ENCODE assay signal across 15 cellular contexts in the genomic region with DNA sequence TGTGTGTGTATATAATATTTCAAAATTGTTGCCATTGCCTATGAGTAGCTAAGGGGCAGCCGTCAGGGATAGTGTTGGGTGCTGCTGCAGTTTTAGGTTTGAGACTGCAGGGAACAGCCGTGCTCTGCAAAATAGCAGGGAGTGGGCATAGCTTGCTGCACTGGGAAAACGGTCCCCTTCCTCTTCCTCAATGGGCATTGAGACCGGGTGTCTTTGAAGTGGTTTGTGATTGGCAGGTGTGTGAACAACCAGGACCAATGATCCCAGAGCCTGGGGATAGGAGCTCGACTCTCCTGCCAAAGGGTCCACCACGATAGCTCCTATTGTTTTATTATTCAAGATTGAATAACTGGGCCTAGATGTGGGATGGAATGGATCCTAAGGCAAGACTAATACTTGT. TPM values are rescaled to one million over a fixed set of nuclear protein-coding genes. Genes with fewer than 3 reads are reported as not detected.
DNase-seq lines count a peak whose midpoint lies in the region; ATAC-seq, FAIRE-seq and TF ChIP-seq lines count a peak whose summit lies in the region.
"Had no signal": no experiment of that assay in that cellular context is flagged by ENCODE, and none has a peak within 500 bp of the region (broad histone marks: within the 10 kb centered on the region; RNA-seq: fewer than 3 reads in every experiment).

No MANE protein-coding gene starts in this region.

- DNase-seq in activated T-cell treated with anti-CD3 and anti-CD28 coated beads, Interleukin-2, amount 50 U/mL, for 72 hours = no peak
- DNase-seq in activated T-cell treated with anti-CD3 and anti-CD28 coated beads, Interleukin-2, amount 50 U/mL, for 48 hours = no peak
- DNase-seq in H1 (ENCODE audit: low read depth in 1 of 2, low spot score in 2 of 2) (no peak), smooth muscle cell (lab: John Stamatoyannopoulos, UW; ENCODE audit: unreplicated experiment) (no peak)
- DNase-seq: HFFc6, NCI-H1048 had no signal

- H3K4me1 ChIP-seq in Loucy (ENCODE audit: insufficient read depth, low read length, poor library complexity, severe bottlenecking) = peaks cover 13% of the 10 kb centered on the region
- peaks cover 3 to 15% (median 6%) of the 10 kb centered on the region in 4 experiments for H3K4me1 ChIP-seq in H1 (replicated peaks in 1 of 4; ENCODE audit: control insufficient read depth in 3 of 4, insufficient read depth in 4 of 4, low read length in 3 of 4)
- no peaks in the 10 kb centered on the region for H3K4me1 ChIP-seq in smooth muscle cell (ENCODE audit: low read depth)

- H3K27me3 Mint-ChIP-seq in activated T-cell treated with anti-CD3 and anti-CD28 coated beads, Interleukin-2, amount 50 U/mL, for 72 hours (ENCODE audit: low read depth) = peaks cover 41% of the 10 kb centered on the region

- TF ChIP-seq POLR2A in H1 (IDR thresholded peaks at IDR 0.05; ENCODE audit: control extremely low read depth in 1 of 2, low read depth in 2 of 2, low read length in 2 of 2) = no peak

- H3K9me3 Mint-ChIP-seq in activated T-cell treated with anti-CD3 and anti-CD28 coated beads, Interleukin-2, amount 50 U/mL, for 72 hours = no peaks in the 10 kb centered on the region
- H3K9me3 Mint-ChIP-seq: activated naive CD4-positive, alpha-beta T cell treated with anti-CD3 and anti-CD28 coated beads, Interleukin-2, amount 10 ng/mL, durations not matched to agents 7 days and 5 days; effector memory CD8-positive, alpha-beta T cell; HFFc6 had no signal

- no peak for ATAC-seq in activated T-cell treated with anti-CD3 and anti-CD28 coated beads, Interleukin-2, amount 50 U/mL, for 72 hours (replicated peaks in 1 of 2)
- ATAC-seq in HG02885 (IDR thresholded peaks at IDR 0.05; ENCODE audit: poor library complexity, unreplicated experiment) (no peak), HG03354 (IDR thresholded peaks at IDR 0.05; ENCODE audit: poor library complexity, severe bottlenecking, unreplicated experiment) (no peak)

- no peak for FAIRE-seq in H1 (lab: Jason Lieb, UNC)

- H3K9me3 ChIP-seq in Loucy (ENCODE audit: insufficient read depth, low read depth, low read length) = no peaks in the 10 kb centered on the region
- H3K9me3 ChIP-seq in H1 (ENCODE audit: insufficient read depth in 2 of 2, low read depth in 1 of 2, low read length in 1 of 2) = no peaks in the 10 kb centered on the region
- H3K9me3 ChIP-seq in smooth muscle cell (replicated peaks; ENCODE audit: low read depth) = no peaks in the 10 kb centered on the region
- H3K9me3 ChIP-seq: left ventricle myocardium inferior, right atrium auricular region, tibial artery had no signal

- H3F3A ChIP-seq in Loucy (ENCODE audit: low read depth) (no peaks in the 10 kb centered on the region), smooth muscle cell (ENCODE audit: low read depth) (no peaks in the 10 kb centered on the region)

- no peak overlapping the region for H3K14ac ChIP-seq in H1 (ENCODE audit: insufficient read length)

- WGBS in H1 (ENCODE audit: extremely low coverage in 1 of 2, insufficient coverage in 1 of 2, insufficient read length in 1 of 2, insufficient replicate concordance in 2 of 2, low coverage in 1 of 2, low lambda C conversion rate in 2 of 2, missing lambda C conversion rate in 1 of 2), 2 experiments = 42% methylated on average over 6 of the region's 6 CpGs; no CpG with 5 or more reads in 1 of the 2 experiments
- 49% methylated on average over 6 of the region's 6 CpGs for WGBS in smooth muscle cell (ENCODE audit: low lambda C conversion rate)

- no peaks in the 10 kb centered on the region for H3K9me2 ChIP-seq in Loucy (replicated peaks; ENCODE audit: low read depth, low read length)

- H3K4ac ChIP-seq in H1 (replicated peaks; ENCODE audit: insufficient read length, low read depth, low read length) = no peak overlapping the region

- H3K4me1 Mint-ChIP-seq in activated T-cell treated with anti-CD3 and anti-CD28 coated beads, Interleukin-2, amount 50 U/mL, for 72 hours (ENCODE audit: low read depth) = peaks cover 26% of the 10 kb centered on the region

- H3K4me3 ChIP-seq in Loucy (ENCODE audit: low read length, poor library complexity, severe bottlenecking) (peak overlapping the region; percentile 44), H1 (ENCODE audit: extremely low read depth in 1 of 4, insufficient read depth in 2 of 4, low read depth in 3 of 4, low read length in 4 of 4) (peak overlapping the region in 1 of 4 experiments; percentile 50; a peak in 1 of 8 replicates), smooth muscle cell (no peak overlapping the region)
- H3K4me3 ChIP-seq: left ventricle myocardium inferior, right atrium auricular region, tibial artery had no signal

- H3K27ac ChIP-seq in H1 (ENCODE audit: low read depth, low read length) (no peak overlapping the region), smooth muscle cell (ENCODE audit: low read depth) (no peak overlapping the region)
- H3K27ac ChIP-seq: KMS-11, left ventricle myocardium inferior, right atrium auricular region, tibial artery had no signal

- H2BK20ac ChIP-seq in H1 (ENCODE audit: low read length) = no peak overlapping the region

- no peak overlapping the region for H4K5ac ChIP-seq in H1 (ENCODE audit: insufficient read length, low read depth, low read length)

- no peak overlapping the region for H3K56ac ChIP-seq in H1 (replicated peaks; ENCODE audit: insufficient read length, low read depth, low read length)

- H2BK12ac ChIP-seq in H1 (ENCODE audit: low read depth, low read length) = no peak overlapping the region

- peak overlapping the region; percentile 57 for H3K9ac ChIP-seq in Loucy (ENCODE audit: low read depth, low read length, poor library complexity, severe bottlenecking)
- H3K9ac ChIP-seq in H1 (replicated peaks in 1 of 4; ENCODE audit: extremely low read depth in 1 of 4, low read depth in 3 of 4, low read length in 3 of 4) = no peak overlapping the region
- no peak overlapping the region for H3K9ac ChIP-seq in smooth muscle cell (ENCODE audit: low read depth)
- H3K9ac ChIP-seq: KMS-11 had no signal

- no peaks in the 10 kb centered on the region for H3K36me3 ChIP-seq in Loucy (ENCODE audit: insufficient read depth, low read length)
- no peaks in the 10 kb centered on the region for H3K36me3 ChIP-seq in H1 (ENCODE audit: control insufficient read depth in 2 of 4, insufficient read depth in 4 of 4, low read length in 3 of 4)
- H3K36me3 ChIP-seq in smooth muscle cell (ENCODE audit: low read depth) = no peaks in the 10 kb centered on the region
- H3K36me3 ChIP-seq: left ventricle myocardium inferior, right atrium auricular region, tibial artery had no signal

- CTCF ChIA-PET in H1 (lab: Charles Lee; ENCODE audit: partially characterized antibody) = interaction anchor here (0.9 to 9.2 kb wide), 25 partner anchors 10 to 168 kb away, joined by 3 to 151 read pairs (median 5); partner anchors contain the start of gene NOP56

- no peaks in the 10 kb centered on the region for H3K79me1 ChIP-seq in H1 (ENCODE audit: low read depth, low read length)

- H2BK5ac ChIP-seq in H1 (ENCODE audit: low read depth, low read length) = no peak overlapping the region

- no peak for TF ChIP-seq CTCF in Loucy (conservative IDR thresholded peaks at IDR 0.05; ENCODE audit: low read length)
- TF ChIP-seq CTCF in H1 (IDR thresholded peaks at IDR 0.05; ENCODE audit: control extremely low read depth in 1 of 3, insufficient read depth in 1 of 3, low read depth in 1 of 3, low read length in 3 of 3) = no peak
- no peak for TF ChIP-seq CTCF in smooth muscle cell (IDR thresholded peaks at IDR 0.05; ENCODE audit: borderline replicate concordance, insufficient read depth, poor library complexity, severe bottlenecking)

- no peak for TF ChIP-seq RAD21 in H1 (IDR thresholded peaks at IDR 0.05 in 1 of 2, conservative IDR thresholded peaks at IDR 0.05 in 1 of 2; ENCODE audit: low read depth in 2 of 2, low read length in 2 of 2)

- H3K23ac ChIP-seq in H1 (ENCODE audit: insufficient read length) = no peak overlapping the region

- H3K27ac Mint-ChIP-seq in activated T-cell treated with anti-CD3 and anti-CD28 coated beads, Interleukin-2, amount 50 U/mL, for 72 hours = no peak overlapping the region
- H3K27ac Mint-ChIP-seq: activated naive CD4-positive, alpha-beta T cell treated with anti-CD3 and anti-CD28 coated beads, Interleukin-2, amount 10 ng/mL, durations not matched to agents 7 days and 5 days; HFFc6 had no signal

- POLR2A ChIA-PET in H1 (lab: Charles Lee; ENCODE audit: partially characterized antibody) = interaction anchor here (0.8 to 1.3 kb wide), 3 partner anchors 24 to 56 kb away, joined by 3 read pairs; no protein-coding TSS in a partner anchor

- peaks cover 7 to 9% of the 10 kb centered on the region in 2 donors for H3K36me3 Mint-ChIP-seq in activated T-cell treated with anti-CD3 and anti-CD28 coated beads, Interleukin-2, amount 50 U/mL, for 72 hours (ENCODE audit: insufficient read depth in 2 of 2)

- no peak overlapping the region for H3K18ac ChIP-seq in H1 (ENCODE audit: extremely low read depth, low read length)

- H4K20me1 ChIP-seq in Loucy (ENCODE audit: insufficient read depth, low read length, poor library complexity, severe bottlenecking) (no peaks in the 10 kb centered on the region), H1 (replicated peaks in 1 of 2; ENCODE audit: control insufficient read depth in 1 of 2, insufficient read depth in 2 of 2, low read length in 2 of 2) (no peaks in the 10 kb centered on the region), smooth muscle cell (ENCODE audit: low read depth) (no peaks in the 10 kb centered on the region)

- H3K4me2 ChIP-seq in Loucy (ENCODE audit: low read depth, low read length, poor library complexity, severe bottlenecking) (peak overlapping the region; percentile 63), H1 (ENCODE audit: insufficient read depth in 1 of 2, low read depth in 2 of 2, low read length in 2 of 2) (peak overlapping the region; percentile 37 to 49; a peak in 2 of 4 replicates), smooth muscle cell (peak overlapping the region; percentile 82)
- H3K4me2 ChIP-seq: KMS-11 had no signal

- H3K79me2 ChIP-seq in Loucy (ENCODE audit: insufficient read depth, low read length) (no peaks in the 10 kb centered on the region), H1 (ENCODE audit: control insufficient read depth in 1 of 2, insufficient read depth in 2 of 2, low read length in 2 of 2) (no peaks in the 10 kb centered on the region), smooth muscle cell (ENCODE audit: low read depth) (no peaks in the 10 kb centered on the region)

- H4K91ac ChIP-seq in H1 (replicated peaks; ENCODE audit: insufficient read length, low read length) = no peak overlapping the region

- TF ChIP-seq EP300 in H1 (IDR thresholded peaks at IDR 0.05; ENCODE audit: borderline replicate concordance in 1 of 2, low read depth in 2 of 2, low read length in 2 of 2) = no peak

- peak overlapping the region; percentile 65 to 72 for H3K4me3 Mint-ChIP-seq in activated T-cell treated with anti-CD3 and anti-CD28 coated beads, Interleukin-2, amount 50 U/mL, for 72 hours
- H3K4me3 Mint-ChIP-seq: activated naive CD4-positive, alpha-beta T cell treated with anti-CD3 and anti-CD28 coated beads, Interleukin-2, amount 10 ng/mL, durations not matched to agents 7 days and 5 days; HFFc6 had no signal

- H3K27me3 ChIP-seq in Loucy (ENCODE audit: insufficient read depth, low read length, poor library complexity, severe bottlenecking) = no peaks in the 10 kb centered on the region
- peaks cover 30 to 44% (median 41%) of the 10 kb centered on the region in 4 experiments for H3K27me3 ChIP-seq in H1 (replicated peaks in 1 of 4; ENCODE audit: control insufficient read depth in 3 of 4, extremely low read depth in 1 of 4, insufficient read depth in 3 of 4, low read length in 3 of 4)
- peaks cover 37% of the 10 kb centered on the region for H3K27me3 ChIP-seq in smooth muscle cell (ENCODE audit: low read depth)
- H3K27me3 ChIP-seq: right atrium auricular region had no signal

- no peak overlapping the region for H2BK120ac ChIP-seq in H1 (replicated peaks; ENCODE audit: low read depth, low read length)

- no peak overlapping the region for H4K8ac ChIP-seq in H1 (ENCODE audit: extremely low read depth, insufficient read depth, low read length)

- no peak overlapping the region for H2AK5ac ChIP-seq in H1 (ENCODE audit: low read depth, low read length)

- H2AFZ ChIP-seq in Loucy (ENCODE audit: low read length) (peak overlapping the region; percentile 57), H1 (ENCODE audit: low read length) (no peak overlapping the region), smooth muscle cell (ENCODE audit: low read depth) (peak overlapping the region; percentile 71)

- H2BK15ac ChIP-seq in H1 (ENCODE audit: low read length) = no peak overlapping the region

- no peaks in the 10 kb centered on the region; the same call in 1 of the 2 replicates for H3K23me2 ChIP-seq in H1 (ENCODE audit: low read depth, low read length)

RNA-seq across cellular contexts. Expression of gene EBF4, which starts 5.1 kb away (rescaled TPM):
- total RNA-seq in activated T-cell treated with anti-CD3 and anti-CD28 coated beads, Interleukin-2, amount 50 U/mL, for 72 hours = 10 to 100 TPM in 1 of 2 donors, 1 to 10 TPM in 1; 8.9 to 23.0 TPM
- total RNA-seq in H1 (2021; fragmentation: NEBNext Ultra II Directional; extraction: Animal tissue kit (Norgen Biotek cat#: 25700)) = 1.2 and 1.6 TPM in 2 replicates
- polyA plus RNA-seq in H1 (2011; rRNA removed) (2.9 and 3.6 TPM in 2 replicates), smooth muscle cell (19.0 and 21.8 TPM in 2 replicates)
- 2.9 TPM for polyA plus RNA-seq in H1 (2011; cell fraction: cytosol; rRNA removed)
- 16.0 TPM for polyA plus RNA-seq in H1 (2011; cell fraction: nucleus; rRNA removed)
- polyA plus RNA-seq in H1 (2012, experiment 1 of 2) = 3.0 to 6.6 TPM (median 3.9 TPM) in 4 replicates
- polyA plus RNA-seq in H1 (2012, experiment 2 of 2) = 2.3 TPM
- polyA plus RNA-seq in H1 (2013, experiment 1 of 2) = 1.5 TPM
- polyA plus RNA-seq in H1 (2013, experiment 2 of 2) = 1.2 TPM
- 1.7 and 2.3 TPM in 2 replicates for polyA minus RNA-seq in H1 (2011; rRNA and poly(A)+ RNA removed)
- polyA minus RNA-seq in H1 (2011; cell fraction: cytosol; rRNA and poly(A)+ RNA removed) = 1.9 TPM
- polyA minus RNA-seq in H1 (2011; cell fraction: nucleus; rRNA and poly(A)+ RNA removed) = 2.4 TPM
- total RNA-seq in smooth muscle cell = 8.2 and 9.7 TPM in 2 replicates

RNA-seq across cellular contexts. Expression of gene IDH3B, which starts 23.5 kb away (rescaled TPM):
- total RNA-seq in activated T-cell treated with anti-CD3 and anti-CD28 coated beads, Interleukin-2, amount 50 U/mL, for 72 hours = 100 to 1,000 TPM; 101 to 127 TPM
- total RNA-seq in H1 (2021; fragmentation: NEBNext Ultra II Directional; extraction: Animal tissue kit (Norgen Biotek cat#: 25700)) = 103 and 110 TPM in 2 replicates
- 162 and 167 TPM in 2 replicates for polyA plus RNA-seq in H1 (2011; rRNA removed)
- 202 TPM for polyA plus RNA-seq in H1 (2011; cell fraction: cytosol; rRNA removed)
- polyA plus RNA-seq in H1 (2011; cell fraction: nucleus; rRNA removed) = 428 TPM
- 129 to 159 TPM (median 155 TPM) in 4 replicates for polyA plus RNA-seq in H1 (2012, experiment 1 of 2)
- polyA plus RNA-seq in H1 (2012, experiment 2 of 2) = 85.7 TPM
- polyA plus RNA-seq in H1 (2013, experiment 1 of 2) = 59.3 TPM
- polyA plus RNA-seq in H1 (2013, experiment 2 of 2) = 52.9 TPM
- polyA minus RNA-seq in H1 (2011; rRNA and poly(A)+ RNA removed) = 173 and 188 TPM in 2 replicates
- 64.4 TPM for polyA minus RNA-seq in H1 (2011; cell fraction: cytosol; rRNA and poly(A)+ RNA removed)
- polyA minus RNA-seq in H1 (2011; cell fraction: nucleus; rRNA and poly(A)+ RNA removed) = 114 TPM
- total RNA-seq in smooth muscle cell = 64.2 and 72.3 TPM in 2 replicates
- polyA plus RNA-seq in smooth muscle cell = 89.6 and 122 TPM in 2 replicates

RNA-seq across cellular contexts. Expression of gene NOP56, which starts 35.1 kb away (rescaled TPM):
- total RNA-seq in activated T-cell treated with anti-CD3 and anti-CD28 coated beads, Interleukin-2, amount 50 U/mL, for 72 hours = 100 to 1,000 TPM; 263 to 392 TPM
- total RNA-seq in H1 (2021; fragmentation: NEBNext Ultra II Directional; extraction: Animal tissue kit (Norgen Biotek cat#: 25700)) = 668 and 677 TPM in 2 replicates
- polyA plus RNA-seq in H1 (2011; rRNA removed) = 364 and 391 TPM in 2 replicates
- polyA plus RNA-seq in H1 (2011; cell fraction: cytosol; rRNA removed) = 433 TPM
- 1,642 TPM for polyA plus RNA-seq in H1 (2011; cell fraction: nucleus; rRNA removed)
- polyA plus RNA-seq in H1 (2012, experiment 1 of 2) = 603 to 679 TPM (median 649 TPM) in 4 replicates
- polyA plus RNA-seq in H1 (2012, experiment 2 of 2) = 135 TPM
- 937 TPM for polyA plus RNA-seq in H1 (2013, experiment 1 of 2)
- 806 TPM for polyA plus RNA-seq in H1 (2013, experiment 2 of 2)
- polyA minus RNA-seq in H1 (2011; rRNA and poly(A)+ RNA removed) = 546 and 558 TPM in 2 replicates
- 255 TPM for polyA minus RNA-seq in H1 (2011; cell fraction: cytosol; rRNA and poly(A)+ RNA removed)
- polyA minus RNA-seq in H1 (2011; cell fraction: nucleus; rRNA and poly(A)+ RNA removed) = 857 TPM
- total RNA-seq in smooth muscle cell = 99.2 and 108 TPM in 2 replicates
- polyA plus RNA-seq in smooth muscle cell = 115 and 154 TPM in 2 replicates
